In genomic region chr17:78422267-78422605, GRCh38 we compare ENCODE assay signal across 2 cellular contexts.
TF ChIP-seq lines count a peak whose summit lies in the region.

No MANE protein-coding gene starts in this region.

TF ChIP-seq in A549, 52 proteins besides CTCF, POLR2A, EP300 and RAD21:
- TF ChIP-seq MAFK (IDR thresholded peaks at IDR 0.05; ENCODE audit: partially characterized antibody) (peak; percentile 16), FOXS1 (CRISPR knock-in tag; IDR thresholded peaks at IDR 0.05) (no peak), HOXA7 (CRISPR knock-in tag; IDR thresholded peaks at IDR 0.05) (0 out of 2 replicates have a peak, but pooled peaks have one; percentile 31)

TF ChIP-seq in GM23338, 12 proteins besides CTCF, POLR2A, EP300 and RAD21:
- TF ChIP-seq EZH2 (IDR thresholded peaks at IDR 0.05; ENCODE audit: low read depth, unreplicated experiment) (no peak), JUNB (IDR thresholded peaks at IDR 0.05; ENCODE audit: unreplicated experiment) (no peak), CREB1 (CRISPR knock-in tag; IDR thresholded peaks at IDR 0.05; ENCODE audit: low read depth) (no peak), ZNF331 (CRISPR knock-in tag; IDR thresholded peaks at IDR 0.05; ENCODE audit: low read depth) (no peak)
- TF ChIP-seq, protein P1, sequence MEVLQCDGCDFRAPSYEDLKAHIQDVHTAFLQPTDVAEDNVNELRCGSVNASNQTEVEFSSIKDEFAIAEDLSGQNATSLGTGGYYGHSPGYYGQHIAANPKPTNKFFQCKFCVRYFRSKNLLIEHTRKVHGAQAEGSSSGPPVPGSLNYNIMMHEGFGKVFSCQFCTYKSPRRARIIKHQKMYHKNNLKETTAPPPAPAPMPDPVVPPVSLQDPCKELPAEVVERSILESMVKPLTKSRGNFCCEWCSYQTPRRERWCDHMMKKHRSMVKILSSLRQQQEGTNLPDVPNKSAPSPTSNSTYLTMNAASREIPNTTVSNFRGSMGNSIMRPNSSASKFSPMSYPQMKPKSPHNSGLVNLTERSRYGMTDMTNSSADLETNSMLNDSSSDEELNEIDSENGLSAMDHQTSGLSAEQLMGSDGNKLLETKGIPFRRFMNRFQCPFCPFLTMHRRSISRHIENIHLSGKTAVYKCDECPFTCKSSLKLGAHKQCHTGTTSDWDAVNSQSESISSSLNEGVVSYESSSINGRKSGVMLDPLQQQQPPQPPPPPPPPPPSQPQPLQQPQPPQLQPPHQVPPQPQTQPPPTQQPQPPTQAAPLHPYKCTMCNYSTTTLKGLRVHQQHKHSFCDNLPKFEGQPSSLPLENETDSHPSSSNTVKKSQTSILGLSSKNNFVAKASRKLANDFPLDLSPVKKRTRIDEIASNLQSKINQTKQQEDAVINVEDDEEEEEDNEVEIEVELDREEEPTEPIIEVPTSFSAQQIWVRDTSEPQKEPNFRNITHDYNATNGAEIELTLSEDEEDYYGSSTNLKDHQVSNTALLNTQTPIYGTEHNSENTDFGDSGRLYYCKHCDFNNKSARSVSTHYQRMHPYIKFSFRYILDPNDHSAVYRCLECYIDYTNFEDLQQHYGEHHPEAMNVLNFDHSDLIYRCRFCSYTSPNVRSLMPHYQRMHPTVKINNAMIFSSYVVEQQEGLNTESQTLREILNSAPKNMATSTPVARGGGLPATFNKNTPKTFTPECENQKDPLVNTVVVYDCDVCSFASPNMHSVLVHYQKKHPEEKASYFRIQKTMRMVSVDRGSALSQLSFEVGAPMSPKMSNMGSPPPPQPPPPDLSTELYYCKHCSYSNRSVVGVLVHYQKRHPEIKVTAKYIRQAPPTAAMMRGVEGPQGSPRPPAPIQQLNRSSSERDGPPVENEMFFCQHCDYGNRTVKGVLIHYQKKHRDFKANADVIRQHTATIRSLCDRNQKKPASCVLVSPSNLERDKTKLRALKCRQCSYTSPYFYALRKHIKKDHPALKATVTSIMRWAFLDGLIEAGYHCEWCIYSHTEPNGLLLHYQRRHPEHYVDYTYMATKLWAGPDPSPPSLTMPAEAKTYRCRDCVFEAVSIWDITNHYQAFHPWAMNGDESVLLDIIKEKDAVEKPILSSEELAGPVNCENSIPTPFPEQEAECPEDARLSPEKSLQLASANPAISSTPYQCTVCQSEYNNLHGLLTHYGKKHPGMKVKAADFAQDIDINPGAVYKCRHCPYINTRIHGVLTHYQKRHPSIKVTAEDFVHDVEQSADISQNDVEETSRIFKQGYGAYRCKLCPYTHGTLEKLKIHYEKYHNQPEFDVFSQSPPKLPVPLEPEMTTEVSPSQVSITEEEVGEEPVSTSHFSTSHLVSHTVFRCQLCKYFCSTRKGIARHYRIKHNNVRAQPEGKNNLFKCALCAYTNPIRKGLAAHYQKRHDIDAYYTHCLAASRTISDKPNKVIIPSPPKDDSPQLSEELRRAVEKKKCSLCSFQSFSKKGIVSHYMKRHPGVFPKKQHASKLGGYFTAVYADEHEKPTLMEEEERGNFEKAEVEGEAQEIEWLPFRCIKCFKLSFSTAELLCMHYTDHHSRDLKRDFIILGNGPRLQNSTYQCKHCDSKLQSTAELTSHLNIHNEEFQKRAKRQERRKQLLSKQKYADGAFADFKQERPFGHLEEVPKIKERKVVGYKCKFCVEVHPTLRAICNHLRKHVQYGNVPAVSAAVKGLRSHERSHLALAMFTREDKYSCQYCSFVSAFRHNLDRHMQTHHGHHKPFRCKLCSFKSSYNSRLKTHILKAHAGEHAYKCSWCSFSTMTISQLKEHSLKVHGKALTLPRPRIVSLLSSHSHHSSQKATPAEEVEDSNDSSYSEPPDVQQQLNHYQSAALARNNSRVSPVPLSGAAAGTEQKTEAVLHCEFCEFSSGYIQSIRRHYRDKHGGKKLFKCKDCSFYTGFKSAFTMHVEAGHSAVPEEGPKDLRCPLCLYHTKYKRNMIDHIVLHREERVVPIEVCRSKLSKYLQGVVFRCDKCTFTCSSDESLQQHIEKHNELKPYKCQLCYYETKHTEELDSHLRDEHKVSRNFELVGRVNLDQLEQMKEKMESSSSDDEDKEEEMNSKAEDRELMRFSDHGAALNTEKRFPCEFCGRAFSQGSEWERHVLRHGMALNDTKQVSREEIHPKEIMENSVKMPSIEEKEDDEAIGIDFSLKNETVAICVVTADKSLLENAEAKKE (CRISPR knock-in tag; IDR thresholded peaks at IDR 0.05), result no peak
